In genomic region chr1:156725683-156726280, GRCh38 we compare ENCODE assay signal across 8 cellular contexts. TPM values are rescaled to one million over a fixed set of nuclear protein-coding genes. Genes with fewer than 3 reads are reported as not detected.
DNase-seq lines count a peak whose midpoint lies in the region; ATAC-seq and TF ChIP-seq lines count a peak whose summit lies in the region.

No MANE protein-coding gene starts in this region.

- H3K4me1 Mint-ChIP-seq in endothelial cell (ENCODE audit: unreplicated experiment): peaks cover 22% of the 10 kb centered on the region

- H3K4me3 ChIP-seq in GM12875 (ENCODE audit: low read depth, low read length): peak overlapping the region; percentile 92

- no peak overlapping the region for H3K27ac Mint-ChIP-seq in endothelial cell (ENCODE audit: unreplicated experiment)

- TF ChIP-seq CTCF in GM12875 (IDR thresholded peaks at IDR 0.05; ENCODE audit: borderline replicate concordance, insufficient read depth, low read depth, low read length): peak; percentile 98
- peak; percentile 87 for TF ChIP-seq CTCF in endothelial cell (IDR thresholded peaks at IDR 0.05; ENCODE audit: unreplicated experiment)

- H3K36me3 Mint-ChIP-seq in endothelial cell (ENCODE audit: low read depth, unreplicated experiment): peaks cover 22% of the 10 kb centered on the region

- DNase-seq in HS-5 (ENCODE audit: low read depth) (peak; percentile 83), NOMO-1 (lab: John Stamatoyannopoulos, UW; ENCODE audit: unreplicated experiment in 2 of 2) (peak; percentile 82 to 93), endothelial cell (ENCODE audit: low spot score) (peak; percentile 84), midbrain (lab: John Stamatoyannopoulos, UW) (peak; percentile 87)
- DNase-seq in activated CD8-positive, alpha-beta memory T cell treated with anti-CD3 and anti-CD28 coated beads for 24 hours: peak; percentile 89
- DNase-seq in stimulated activated CD8-positive, alpha-beta memory T cell treated with anti-CD3 and anti-CD28 coated beads, Interleukin-12 subunit alpha, Interleukin-12 subunit beta, amount 100 ng/mL, for 4 hours (ENCODE audit: low read depth): peak; percentile 56

- H3K9me3 Mint-ChIP-seq in endothelial cell (ENCODE audit: unreplicated experiment): no peaks in the 10 kb centered on the region

- H3K4me3 Mint-ChIP-seq in endothelial cell (ENCODE audit: unreplicated experiment): no peak overlapping the region

- no peak for ATAC-seq in HG03432 (IDR thresholded peaks at IDR 0.05; ENCODE audit: unreplicated experiment)

- H3K27me3 Mint-ChIP-seq in endothelial cell (ENCODE audit: unreplicated experiment): peaks cover 7% of the 10 kb centered on the region

RNA-seq across cellular contexts. Expression of gene METTL25B, which starts 2.5 kb away (rescaled TPM):
- 19.3 TPM for total RNA-seq in endothelial cell (ENCODE audit: unreplicated experiment)

RNA-seq across cellular contexts. Expression of gene ISG20L2, which starts 2.8 kb away (rescaled TPM):
- 33.4 TPM for total RNA-seq in endothelial cell (ENCODE audit: unreplicated experiment)

RNA-seq across cellular contexts. Expression of gene MRPL24, which starts 15.1 kb away (rescaled TPM):
- total RNA-seq in endothelial cell (ENCODE audit: unreplicated experiment): 26.7 TPM

RNA-seq across cellular contexts. Expression of gene CRABP2, which starts 20.4 kb away (rescaled TPM):
- total RNA-seq in endothelial cell (ENCODE audit: unreplicated experiment): 9.5 TPM

RNA-seq across cellular contexts. Expression of gene HDGF, which starts 25.7 kb away (rescaled TPM):
- total RNA-seq in endothelial cell (ENCODE audit: unreplicated experiment): 175 TPM
